Comparison of ENCODE assay signal across 2 cellular contexts in the genomic region with DNA sequence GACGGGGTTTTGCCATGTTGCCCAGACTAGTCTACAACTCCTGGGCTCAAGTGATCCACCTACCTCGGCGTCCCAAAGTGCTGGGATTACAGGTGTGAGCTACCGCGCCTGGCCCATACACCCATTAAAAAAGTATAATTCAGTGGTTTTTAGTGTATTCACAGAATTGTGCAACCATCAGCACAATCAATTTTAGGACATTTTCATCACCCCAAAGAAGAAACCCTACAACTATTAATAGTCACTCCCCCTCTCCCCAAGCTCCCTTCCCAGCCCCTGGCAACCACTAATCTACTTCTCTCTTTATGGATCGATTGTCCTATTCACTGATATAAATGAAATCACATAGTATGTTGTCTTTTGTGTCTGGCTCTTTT.
A peak's percentile ranks its signal among the peaks of the same experiment; 100 is the strongest.
TF ChIP-seq lines count a peak whose summit lies in the region.

No MANE protein-coding gene starts in this region.

TF ChIP-seq in HepG2, 621 proteins besides CTCF, POLR2A, EP300 and RAD21:
- no peak for TF ChIP-seq KLF12 (CRISPR knock-in tag; IDR thresholded peaks at IDR 0.05; ENCODE audit: borderline replicate concordance)
- no peak for TF ChIP-seq ZFP36L2 (CRISPR knock-in tag; IDR thresholded peaks at IDR 0.05)
- TF ChIP-seq ZNF460 (CRISPR knock-in tag; IDR thresholded peaks at IDR 0.05; ENCODE audit: borderline replicate concordance), result 0 out of 2 replicates have a peak, but pooled peaks have one; percentile 2
- 0 out of 2 replicates have a peak, but pooled peaks have one; percentile 48 for TF ChIP-seq MAFF (IDR thresholded peaks at IDR 0.05; ENCODE audit: low read depth, low read length)
- TF ChIP-seq MAFK (conservative IDR thresholded peaks at IDR 0.05 in 1 of 2, IDR thresholded peaks at IDR 0.05 in 1 of 2; ENCODE audit: low read length in 2 of 2), result peak; percentile 45 to 78; a peak in 3 of 4 replicates

TF ChIP-seq in K562, 482 proteins besides CTCF, POLR2A, EP300 and RAD21:
- no peak for TF ChIP-seq BACH1 (tag; IDR thresholded peaks at IDR 0.05)
- TF ChIP-seq, protein P1, sequence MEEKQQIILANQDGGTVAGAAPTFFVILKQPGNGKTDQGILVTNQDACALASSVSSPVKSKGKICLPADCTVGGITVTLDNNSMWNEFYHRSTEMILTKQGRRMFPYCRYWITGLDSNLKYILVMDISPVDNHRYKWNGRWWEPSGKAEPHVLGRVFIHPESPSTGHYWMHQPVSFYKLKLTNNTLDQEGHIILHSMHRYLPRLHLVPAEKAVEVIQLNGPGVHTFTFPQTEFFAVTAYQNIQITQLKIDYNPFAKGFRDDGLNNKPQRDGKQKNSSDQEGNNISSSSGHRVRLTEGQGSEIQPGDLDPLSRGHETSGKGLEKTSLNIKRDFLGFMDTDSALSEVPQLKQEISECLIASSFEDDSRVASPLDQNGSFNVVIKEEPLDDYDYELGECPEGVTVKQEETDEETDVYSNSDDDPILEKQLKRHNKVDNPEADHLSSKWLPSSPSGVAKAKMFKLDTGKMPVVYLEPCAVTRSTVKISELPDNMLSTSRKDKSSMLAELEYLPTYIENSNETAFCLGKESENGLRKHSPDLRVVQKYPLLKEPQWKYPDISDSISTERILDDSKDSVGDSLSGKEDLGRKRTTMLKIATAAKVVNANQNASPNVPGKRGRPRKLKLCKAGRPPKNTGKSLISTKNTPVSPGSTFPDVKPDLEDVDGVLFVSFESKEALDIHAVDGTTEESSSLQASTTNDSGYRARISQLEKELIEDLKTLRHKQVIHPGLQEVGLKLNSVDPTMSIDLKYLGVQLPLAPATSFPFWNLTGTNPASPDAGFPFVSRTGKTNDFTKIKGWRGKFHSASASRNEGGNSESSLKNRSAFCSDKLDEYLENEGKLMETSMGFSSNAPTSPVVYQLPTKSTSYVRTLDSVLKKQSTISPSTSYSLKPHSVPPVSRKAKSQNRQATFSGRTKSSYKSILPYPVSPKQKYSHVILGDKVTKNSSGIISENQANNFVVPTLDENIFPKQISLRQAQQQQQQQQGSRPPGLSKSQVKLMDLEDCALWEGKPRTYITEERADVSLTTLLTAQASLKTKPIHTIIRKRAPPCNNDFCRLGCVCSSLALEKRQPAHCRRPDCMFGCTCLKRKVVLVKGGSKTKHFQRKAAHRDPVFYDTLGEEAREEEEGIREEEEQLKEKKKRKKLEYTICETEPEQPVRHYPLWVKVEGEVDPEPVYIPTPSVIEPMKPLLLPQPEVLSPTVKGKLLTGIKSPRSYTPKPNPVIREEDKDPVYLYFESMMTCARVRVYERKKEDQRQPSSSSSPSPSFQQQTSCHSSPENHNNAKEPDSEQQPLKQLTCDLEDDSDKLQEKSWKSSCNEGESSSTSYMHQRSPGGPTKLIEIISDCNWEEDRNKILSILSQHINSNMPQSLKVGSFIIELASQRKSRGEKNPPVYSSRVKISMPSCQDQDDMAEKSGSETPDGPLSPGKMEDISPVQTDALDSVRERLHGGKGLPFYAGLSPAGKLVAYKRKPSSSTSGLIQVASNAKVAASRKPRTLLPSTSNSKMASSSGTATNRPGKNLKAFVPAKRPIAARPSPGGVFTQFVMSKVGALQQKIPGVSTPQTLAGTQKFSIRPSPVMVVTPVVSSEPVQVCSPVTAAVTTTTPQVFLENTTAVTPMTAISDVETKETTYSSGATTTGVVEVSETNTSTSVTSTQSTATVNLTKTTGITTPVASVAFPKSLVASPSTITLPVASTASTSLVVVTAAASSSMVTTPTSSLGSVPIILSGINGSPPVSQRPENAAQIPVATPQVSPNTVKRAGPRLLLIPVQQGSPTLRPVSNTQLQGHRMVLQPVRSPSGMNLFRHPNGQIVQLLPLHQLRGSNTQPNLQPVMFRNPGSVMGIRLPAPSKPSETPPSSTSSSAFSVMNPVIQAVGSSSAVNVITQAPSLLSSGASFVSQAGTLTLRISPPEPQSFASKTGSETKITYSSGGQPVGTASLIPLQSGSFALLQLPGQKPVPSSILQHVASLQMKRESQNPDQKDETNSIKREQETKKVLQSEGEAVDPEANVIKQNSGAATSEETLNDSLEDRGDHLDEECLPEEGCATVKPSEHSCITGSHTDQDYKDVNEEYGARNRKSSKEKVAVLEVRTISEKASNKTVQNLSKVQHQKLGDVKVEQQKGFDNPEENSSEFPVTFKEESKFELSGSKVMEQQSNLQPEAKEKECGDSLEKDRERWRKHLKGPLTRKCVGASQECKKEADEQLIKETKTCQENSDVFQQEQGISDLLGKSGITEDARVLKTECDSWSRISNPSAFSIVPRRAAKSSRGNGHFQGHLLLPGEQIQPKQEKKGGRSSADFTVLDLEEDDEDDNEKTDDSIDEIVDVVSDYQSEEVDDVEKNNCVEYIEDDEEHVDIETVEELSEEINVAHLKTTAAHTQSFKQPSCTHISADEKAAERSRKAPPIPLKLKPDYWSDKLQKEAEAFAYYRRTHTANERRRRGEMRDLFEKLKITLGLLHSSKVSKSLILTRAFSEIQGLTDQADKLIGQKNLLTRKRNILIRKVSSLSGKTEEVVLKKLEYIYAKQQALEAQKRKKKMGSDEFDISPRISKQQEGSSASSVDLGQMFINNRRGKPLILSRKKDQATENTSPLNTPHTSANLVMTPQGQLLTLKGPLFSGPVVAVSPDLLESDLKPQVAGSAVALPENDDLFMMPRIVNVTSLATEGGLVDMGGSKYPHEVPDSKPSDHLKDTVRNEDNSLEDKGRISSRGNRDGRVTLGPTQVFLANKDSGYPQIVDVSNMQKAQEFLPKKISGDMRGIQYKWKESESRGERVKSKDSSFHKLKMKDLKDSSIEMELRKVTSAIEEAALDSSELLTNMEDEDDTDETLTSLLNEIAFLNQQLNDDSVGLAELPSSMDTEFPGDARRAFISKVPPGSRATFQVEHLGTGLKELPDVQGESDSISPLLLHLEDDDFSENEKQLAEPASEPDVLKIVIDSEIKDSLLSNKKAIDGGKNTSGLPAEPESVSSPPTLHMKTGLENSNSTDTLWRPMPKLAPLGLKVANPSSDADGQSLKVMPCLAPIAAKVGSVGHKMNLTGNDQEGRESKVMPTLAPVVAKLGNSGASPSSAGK (IDR thresholded peaks at IDR 0.05), result no peak
- no peak for TF ChIP-seq EP400 (IDR thresholded peaks at IDR 0.05)
- TF ChIP-seq ZNF316 (IDR thresholded peaks at IDR 0.05), result peak; percentile 59
- TF ChIP-seq ILF3 (IDR thresholded peaks at IDR 0.05; ENCODE audit: borderline replicate concordance), result no peak
- TF ChIP-seq TRIM24 (IDR thresholded peaks at IDR 0.05), result no peak
- no peak for TF ChIP-seq PYGO2 (tag; IDR thresholded peaks at IDR 0.05)
- TF ChIP-seq, protein P2, sequence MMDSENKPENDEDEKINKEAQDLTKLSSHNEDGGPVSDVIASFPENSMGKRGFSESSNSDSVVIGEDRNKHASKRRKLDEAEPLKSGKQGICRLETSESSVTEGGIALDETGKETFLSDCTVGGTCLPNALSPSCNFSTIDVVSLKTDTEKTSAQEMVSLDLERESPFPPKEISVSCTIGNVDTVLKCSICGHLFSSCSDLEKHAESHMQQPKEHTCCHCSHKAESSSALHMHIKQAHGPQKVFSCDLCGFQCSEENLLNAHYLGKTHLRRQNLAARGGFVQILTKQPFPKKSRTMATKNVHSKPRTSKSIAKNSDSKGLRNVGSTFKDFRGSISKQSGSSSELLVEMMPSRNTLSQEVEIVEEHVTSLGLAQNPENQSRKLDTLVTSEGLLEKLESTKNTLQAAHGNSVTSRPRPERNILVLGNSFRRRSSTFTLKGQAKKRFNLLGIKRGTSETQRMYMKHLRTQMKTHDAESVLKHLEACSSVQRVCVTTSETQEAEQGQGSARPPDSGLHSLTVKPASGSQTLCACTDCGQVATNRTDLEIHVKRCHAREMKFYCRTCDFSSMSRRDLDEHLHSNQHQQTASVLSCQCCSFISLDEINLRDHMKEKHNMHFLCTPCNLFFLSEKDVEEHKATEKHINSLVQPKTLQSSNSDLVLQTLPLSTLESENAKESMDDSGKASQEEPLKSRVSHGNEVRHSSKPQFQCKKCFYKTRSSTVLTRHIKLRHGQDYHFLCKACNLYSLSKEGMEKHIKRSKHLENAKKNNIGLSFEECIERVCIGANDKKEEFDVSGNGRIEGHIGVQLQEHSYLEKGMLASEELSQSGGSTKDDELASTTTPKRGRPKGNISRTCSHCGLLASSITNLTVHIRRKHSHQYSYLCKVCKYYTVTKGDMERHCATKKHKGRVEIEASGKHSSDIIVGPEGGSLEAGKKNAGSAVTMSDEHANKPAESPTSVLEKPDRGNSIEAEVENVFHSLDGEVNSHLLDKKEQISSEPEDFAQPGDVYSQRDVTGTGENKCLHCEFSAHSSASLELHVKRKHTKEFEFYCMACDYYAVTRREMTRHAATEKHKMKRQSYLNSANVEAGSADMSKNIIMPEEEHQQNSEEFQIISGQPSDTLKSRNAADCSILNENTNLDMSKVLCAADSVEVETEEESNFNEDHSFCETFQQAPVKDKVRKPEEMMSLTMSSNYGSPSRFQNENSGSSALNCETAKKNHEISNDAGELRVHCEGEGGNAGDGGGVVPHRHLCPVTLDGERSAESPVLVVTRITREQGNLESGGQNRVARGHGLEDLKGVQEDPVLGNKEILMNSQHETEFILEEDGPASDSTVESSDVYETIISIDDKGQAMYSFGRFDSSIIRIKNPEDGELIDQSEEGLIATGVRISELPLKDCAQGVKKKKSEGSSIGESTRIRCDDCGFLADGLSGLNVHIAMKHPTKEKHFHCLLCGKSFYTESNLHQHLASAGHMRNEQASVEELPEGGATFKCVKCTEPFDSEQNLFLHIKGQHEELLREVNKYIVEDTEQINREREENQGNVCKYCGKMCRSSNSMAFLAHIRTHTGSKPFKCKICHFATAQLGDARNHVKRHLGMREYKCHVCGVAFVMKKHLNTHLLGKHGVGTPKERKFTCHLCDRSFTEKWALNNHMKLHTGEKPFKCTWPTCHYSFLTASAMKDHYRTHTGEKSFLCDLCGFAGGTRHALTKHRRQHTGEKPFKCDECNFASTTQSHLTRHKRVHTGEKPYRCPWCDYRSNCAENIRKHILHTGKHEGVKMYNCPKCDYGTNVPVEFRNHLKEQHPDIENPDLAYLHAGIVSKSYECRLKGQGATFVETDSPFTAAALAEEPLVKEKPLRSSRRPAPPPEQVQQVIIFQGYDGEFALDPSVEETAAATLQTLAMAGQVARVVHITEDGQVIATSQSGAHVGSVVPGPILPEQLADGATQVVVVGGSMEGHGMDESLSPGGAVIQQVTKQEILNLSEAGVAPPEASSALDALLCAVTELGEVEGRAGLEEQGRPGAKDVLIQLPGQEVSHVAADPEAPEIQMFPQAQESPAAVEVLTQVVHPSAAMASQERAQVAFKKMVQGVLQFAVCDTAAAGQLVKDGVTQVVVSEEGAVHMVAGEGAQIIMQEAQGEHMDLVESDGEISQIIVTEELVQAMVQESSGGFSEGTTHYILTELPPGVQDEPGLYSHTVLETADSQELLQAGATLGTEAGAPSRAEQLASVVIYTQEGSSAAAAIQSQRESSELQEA (IDR thresholded peaks at IDR 0.05; ENCODE audit: low read depth), result no peak
